9 cellular contexts compared by ENCODE assay signal in genomic region chr10:5628798-5629788, GRCh38. TPM values are rescaled to one million over a fixed set of nuclear protein-coding genes. Genes with fewer than 3 reads are reported as not detected.
A peak's percentile ranks its signal among the peaks of the same experiment; 100 is the strongest.
DNase-seq lines count a peak whose midpoint lies in the region; ATAC-seq and TF ChIP-seq lines count a peak whose summit lies in the region.
"Had no signal": no experiment of that assay in that cellular context is flagged by ENCODE, and none has a peak within 500 bp of the region (broad histone marks: within the 10 kb centered on the region; RNA-seq: fewer than 3 reads in every experiment).

No MANE protein-coding gene starts in this region.

- TF ChIP-seq POLR2A in breast epithelium (IDR thresholded peaks at IDR 0.05): no peak

- H3K9me3 Mint-ChIP-seq in CD8-positive, alpha-beta T cell: no peaks in the 10 kb centered on the region
- H3K9me3 Mint-ChIP-seq in neural crest cell: no peaks in the 10 kb centered on the region

- H3K9me3 ChIP-seq in CD8-positive, alpha-beta T cell (ENCODE audit: low read length): no peaks in the 10 kb centered on the region
- no peaks in the 10 kb centered on the region for H3K9me3 ChIP-seq in breast epithelium
- H3K9me3 ChIP-seq: neutrophil had no signal

- POLR2A ChIA-PET in CD8-positive, alpha-beta T cell (lab: Charles Lee): interaction anchor here (1.4 kb wide), 1 partner anchor 55 kb away, joined by 3 read pairs; the partner anchor contains the start of gene TASOR2

- TF ChIP-seq CTCF in CD8-positive, alpha-beta T cell (IDR thresholded peaks at IDR 0.05): no peak
- TF ChIP-seq CTCF in breast epithelium (IDR thresholded peaks at IDR 0.05): no peak
- TF ChIP-seq CTCF in neural crest cell (conservative IDR thresholded peaks at IDR 0.05): no peak

- no peak for DNase-seq in CD8-positive, alpha-beta T cell
- peak; percentile 49 for DNase-seq in HT1080 (ENCODE audit: low read depth)
- no peak for DNase-seq in breast epithelium (ENCODE audit: low spot score in 2 of 2)
- no peak for DNase-seq in neural crest cell (ENCODE audit: low read depth, low spot score)
- no peak for DNase-seq in activated CD8-positive, alpha-beta memory T cell treated with anti-CD3 and anti-CD28 coated beads, Interleukin-2, amount 50 U/mL, for 48 hours

- no peak overlapping the region for H3K27ac Mint-ChIP-seq in CD8-positive, alpha-beta T cell
- peak overlapping the region; percentile 52 for H3K27ac Mint-ChIP-seq in neural crest cell (ENCODE audit: unreplicated experiment)

- intact Hi-C loops in CD8-positive, alpha-beta T cell (cut with DNase I, micrococcal nuclease): no loop called here
- intact Hi-C loops in breast epithelium (cut with DNase I; ENCODE audit: low total_unique reads): loop anchor here (10.0 kb wide), 1 partner anchor 184 kb away; no protein-coding TSS in a partner anchor

- no peaks in the 10 kb centered on the region for H3K36me3 ChIP-seq in CD8-positive, alpha-beta T cell (ENCODE audit: insufficient read depth, low read length)
- H3K36me3 ChIP-seq in breast epithelium: no peaks in the 10 kb centered on the region
- H3K36me3 ChIP-seq: neutrophil had no signal

- ATAC-seq in CD8-positive, alpha-beta T cell: peak; percentile 15
- ATAC-seq in GM18502 (IDR thresholded peaks at IDR 0.05; ENCODE audit: poor library complexity, unreplicated experiment) (no peak), HG03469 (IDR thresholded peaks at IDR 0.05; ENCODE audit: unreplicated experiment) (no peak), HG02763 (IDR thresholded peaks at IDR 0.05; ENCODE audit: unreplicated experiment) (no peak)

- H3K27me3 Mint-ChIP-seq in CD8-positive, alpha-beta T cell (ENCODE audit: low read depth): peaks cover 4% of the 10 kb centered on the region
- H3K27me3 Mint-ChIP-seq in neural crest cell (ENCODE audit: low read depth): no peaks in the 10 kb centered on the region

- H3K36me3 Mint-ChIP-seq in CD8-positive, alpha-beta T cell: no peaks in the 10 kb centered on the region
- no peaks in the 10 kb centered on the region for H3K36me3 Mint-ChIP-seq in neural crest cell (ENCODE audit: low read depth)

- no peak overlapping the region for H3K4me3 Mint-ChIP-seq in CD8-positive, alpha-beta T cell
- H3K4me3 Mint-ChIP-seq in neural crest cell: peak overlapping the region; percentile 1

- H3K4me1 Mint-ChIP-seq in CD8-positive, alpha-beta T cell (ENCODE audit: low read depth): peaks cover 10% of the 10 kb centered on the region
- peaks cover 18% of the 10 kb centered on the region for H3K4me1 Mint-ChIP-seq in neural crest cell

- no peaks in the 10 kb centered on the region for H3K4me1 ChIP-seq in CD8-positive, alpha-beta T cell (ENCODE audit: insufficient read depth, low read length)
- H3K4me1 ChIP-seq in breast epithelium: peaks cover 5 to 6% of the 10 kb centered on the region in 2 donors

- no peak overlapping the region for H3K4me3 ChIP-seq in CD8-positive, alpha-beta T cell (ENCODE audit: low read depth, low read length)
- H3K4me3 ChIP-seq in breast epithelium: peak overlapping the region; percentile 29 to 38 (median 29)

- no peaks in the 10 kb centered on the region for H3K27me3 ChIP-seq in CD8-positive, alpha-beta T cell (ENCODE audit: insufficient read depth, low read length)
- no peaks in the 10 kb centered on the region for H3K27me3 ChIP-seq in breast epithelium

- no peak overlapping the region for H3K27ac ChIP-seq in CD8-positive, alpha-beta T cell (ENCODE audit: low read depth, low read length)
- H3K27ac ChIP-seq in breast epithelium: peak overlapping the region; percentile 75
- H3K27ac ChIP-seq: neutrophil had no signal

- CTCF ChIA-PET in CD8-positive, alpha-beta T cell (lab: Charles Lee): interaction anchor here (0.6 to 14.9 kb wide), 19 partner anchors 11 to 664 kb away, joined by 3 to 377 read pairs (median 4); partner anchors contain the start of genes ANKRD16, FBH1 and TASOR2

RNA-seq across cellular contexts. Expression of gene ASB13, which starts 37.3 kb away (rescaled TPM):
- 1 to 10 TPM; 1.6 to 1.9 TPM for total RNA-seq in CD8-positive, alpha-beta T cell
- 17.4 and 19.4 TPM in 2 replicates for total RNA-seq in HT1080 (2014; rRNA removed; shearing (Covaris generic))
- polyA plus RNA-seq in HT1080 (2015; cell fraction: cytosol; rRNA removed): 12.0 and 13.1 TPM in 2 replicates
- polyA plus RNA-seq in HT1080 (2015; cell fraction: nucleus; rRNA removed): 6.6 and 6.9 TPM in 2 replicates
- total RNA-seq in breast epithelium: 10 to 100 TPM; 37.9 to 61.8 (median 42.9) TPM
- 40.8 and 41.0 TPM in 2 replicates for total RNA-seq in neural crest cell

RNA-seq across cellular contexts. Expression of gene TASOR2, which starts 55.5 kb away (rescaled TPM):
- total RNA-seq in CD8-positive, alpha-beta T cell: 10 to 100 TPM; 52.7 to 61.2 TPM
- 72.6 and 74.4 TPM in 2 replicates for total RNA-seq in HT1080 (2014; rRNA removed; shearing (Covaris generic))
- polyA plus RNA-seq in HT1080 (2015; cell fraction: cytosol; rRNA removed): 18.7 and 24.0 TPM in 2 replicates
- 82.1 and 112 TPM in 2 replicates for polyA plus RNA-seq in HT1080 (2015; cell fraction: nucleus; rRNA removed)
- 100 to 1,000 TPM in 1 of 3 donors, 10 to 100 TPM in 2; 80.5 to 115 (median 98.6) TPM for total RNA-seq in breast epithelium
- 49.1 and 49.8 TPM in 2 replicates for total RNA-seq in neural crest cell
